In the genomic region with DNA sequence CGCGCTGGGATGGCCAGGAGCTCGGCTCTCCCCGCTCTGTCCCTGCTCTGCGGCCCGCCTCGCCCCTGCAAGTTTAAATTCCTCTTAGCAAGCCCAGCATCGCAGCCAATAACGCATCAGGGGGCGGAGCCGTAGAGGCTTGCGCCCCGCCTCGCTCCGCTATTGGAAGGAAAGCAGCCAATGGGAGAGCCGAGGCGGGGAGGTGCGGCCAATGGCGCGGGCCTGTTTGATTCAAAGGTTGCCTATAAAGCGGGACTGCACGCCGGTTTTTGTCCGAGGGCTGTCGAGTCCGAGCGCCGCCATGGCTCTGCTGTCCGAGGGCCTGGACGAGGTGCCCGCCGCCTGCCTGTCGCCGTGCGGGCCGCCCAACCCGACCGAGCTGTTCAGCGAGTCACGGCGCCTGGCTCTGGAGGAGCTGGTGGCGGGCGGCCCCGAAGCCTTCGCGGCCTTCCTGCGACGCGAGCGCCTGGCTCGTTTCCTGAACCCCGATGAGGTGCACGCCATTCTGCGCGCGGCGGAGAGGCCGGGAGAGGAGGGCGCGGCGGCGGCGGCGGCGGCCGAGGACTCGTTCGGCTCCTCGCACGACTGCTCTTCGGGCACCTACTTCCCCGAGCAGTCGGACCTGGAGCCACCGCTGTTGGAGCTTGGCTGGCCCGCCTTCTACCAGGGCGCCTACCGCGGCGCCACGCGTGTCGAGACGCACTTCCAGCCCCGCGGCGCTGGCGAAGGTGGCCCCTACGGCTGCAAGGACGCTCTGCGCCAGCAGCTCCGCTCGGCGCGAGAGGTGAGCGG, we compare ENCODE assay signal across 8 cellular contexts. TPM values are rescaled to one million over a fixed set of nuclear protein-coding genes. Genes with fewer than 3 reads are reported as not detected.
A peak's percentile ranks its signal among the peaks of the same experiment; 100 is the strongest.
DNase-seq lines count a peak whose midpoint lies in the region; ATAC-seq and TF ChIP-seq lines count a peak whose summit lies in the region.

A gene with protein sequence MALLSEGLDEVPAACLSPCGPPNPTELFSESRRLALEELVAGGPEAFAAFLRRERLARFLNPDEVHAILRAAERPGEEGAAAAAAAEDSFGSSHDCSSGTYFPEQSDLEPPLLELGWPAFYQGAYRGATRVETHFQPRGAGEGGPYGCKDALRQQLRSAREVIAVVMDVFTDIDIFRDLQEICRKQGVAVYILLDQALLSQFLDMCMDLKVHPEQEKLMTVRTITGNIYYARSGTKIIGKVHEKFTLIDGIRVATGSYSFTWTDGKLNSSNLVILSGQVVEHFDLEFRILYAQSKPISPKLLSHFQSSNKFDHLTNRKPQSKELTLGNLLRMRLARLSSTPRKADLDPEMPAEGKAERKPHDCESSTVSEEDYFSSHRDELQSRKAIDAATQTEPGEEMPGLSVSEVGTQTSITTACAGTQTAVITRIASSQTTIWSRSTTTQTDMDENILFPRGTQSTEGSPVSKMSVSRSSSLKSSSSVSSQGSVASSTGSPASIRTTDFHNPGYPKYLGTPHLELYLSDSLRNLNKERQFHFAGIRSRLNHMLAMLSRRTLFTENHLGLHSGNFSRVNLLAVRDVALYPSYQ (plus strand): TSS at position 276 of the 792 bp plus-strand sequence. CDS start 26 bp downstream, at position 302.

- H3K27ac Mint-ChIP-seq in T-helper 17 cell = peak within 1 kb of the TSS; percentile 75

- H3K27me3 ChIP-seq in right atrium auricular region (no peaks in the 10 kb centered on the region), uterus (no peaks in the 10 kb centered on the region)

- H3K27ac ChIP-seq in right atrium auricular region = peak within 1 kb of the TSS in 1 of 2 donors; percentile 43
- H3K27ac ChIP-seq in uterus = no peak within 1 kb of the TSS

- TF ChIP-seq CTCF in right atrium auricular region (IDR thresholded peaks at IDR 0.05) = no peak
- TF ChIP-seq CTCF in uterus (IDR thresholded peaks at IDR 0.05) = peak in 2 of 4 experiments; percentile 77 to 92

- peak; percentile 92 for ATAC-seq in GM18502 (IDR thresholded peaks at IDR 0.05; ENCODE audit: poor library complexity, unreplicated experiment)
- peak; percentile 92 for ATAC-seq in HG02943 (IDR thresholded peaks at IDR 0.05; ENCODE audit: low read depth, unreplicated experiment)
- peak; percentile 96 for ATAC-seq in T-helper 17 cell

- H3K36me3 ChIP-seq in right atrium auricular region (no peaks in the 10 kb centered on the region), uterus (no peaks in the 10 kb centered on the region)

- peak; percentile 51 to 76 for TF ChIP-seq POLR2A in uterus (IDR thresholded peaks at IDR 0.05)

- no peaks in the 10 kb centered on the region for H3K36me3 Mint-ChIP-seq in T-helper 17 cell (ENCODE audit: low read depth)

- peaks cover 0 to 17% of the 10 kb centered on the region in 2 donors for H3K4me1 ChIP-seq in right atrium auricular region
- peaks cover 0 to 6% of the 10 kb centered on the region in 2 donors for H3K4me1 ChIP-seq in uterus

- H3K27me3 Mint-ChIP-seq in T-helper 17 cell = no peaks in the 10 kb centered on the region

- DNase-seq in NCI-H187 (lab: John Stamatoyannopoulos, UW) (peak; percentile 96 to 97), T-helper 17 cell (peak; percentile 86 to 93 (median 92)), amygdala (lab: John Stamatoyannopoulos, UW) (peak; percentile 24 to 98 (median 90)), right atrium auricular region (ENCODE audit: low spot score) (peak; percentile 95), pulmonary artery endothelial cell (ENCODE audit: low read depth, low spot score) (peak; percentile 97), uterus (peak; percentile 83 to 85)

- peak within 1 kb of the TSS; percentile 84 for H3K4me3 Mint-ChIP-seq in T-helper 17 cell

- H3K9me3 ChIP-seq in T-helper 17 cell (ENCODE audit: control insufficient read depth, low read length, poor library complexity, severe bottlenecking) (no peaks in the 10 kb centered on the region), right atrium auricular region (no peaks in the 10 kb centered on the region), uterus (no peaks in the 10 kb centered on the region)

- intact Hi-C loops in uterus (cut with DNase I; ENCODE audit: low total_unique reads) = no loop called here

- H3K4me3 ChIP-seq in right atrium auricular region = peak within 1 kb of the TSS; percentile 40 to 69
- H3K4me3 ChIP-seq in uterus = peak within 1 kb of the TSS; percentile 33 to 39

- peaks cover 17% of the 10 kb centered on the region for H3K4me1 Mint-ChIP-seq in T-helper 17 cell

RNA-seq across cellular contexts. Expression of the gene that starts here (rescaled TPM):
- 1 to 10 TPM; 2.1 to 3.3 TPM for total RNA-seq in T-helper 17 cell
- 1 to 10 TPM; 1.1 to 2.2 TPM for total RNA-seq in right atrium auricular region
- total RNA-seq in pulmonary artery endothelial cell = 19.3 and 57.1 TPM in 2 replicates
- 10 to 100 TPM in 1 of 4 donors, under 1 TPM in 1, not detected in 2; 0.61 to 15.1 TPM for total RNA-seq in uterus
